In genomic region chr9:76571288-76572204, GRCh38 we compare ENCODE assay signal across 8 cellular contexts.
A peak's percentile ranks its signal among the peaks of the same experiment; 100 is the strongest.
DNase-seq lines count a peak whose midpoint lies in the region; ATAC-seq and TF ChIP-seq lines count a peak whose summit lies in the region.

No MANE protein-coding gene starts in this region.

- H3K9me2 ChIP-seq in PC-3 (replicated peaks; ENCODE audit: low read length) = no peaks in the 10 kb centered on the region

- BruUV-seq in PC-3 (replicated peaks; lab: Mats Ljungman, UMichigan) = no TSS peak

- H3K27ac Mint-ChIP-seq in CD4-positive, CD25-positive, alpha-beta regulatory T cell = no peak overlapping the region

- no peaks in the 10 kb centered on the region for H3K36me3 ChIP-seq in CD4-positive, CD25-positive, alpha-beta regulatory T cell (ENCODE audit: control insufficient read depth, insufficient read depth, low read length)
- no peaks in the 10 kb centered on the region for H3K36me3 ChIP-seq in PC-3 (ENCODE audit: low read depth, low read length)

- in situ Hi-C loops in astrocyte of the spinal cord (cut with HindIII; ENCODE audit: low sequenced_read_pairs) = no loop called here

- peak in 1 of 3 donors; percentile 16 for DNase-seq in CD4-positive, CD25-positive, alpha-beta regulatory T cell
- DNase-seq in astrocyte of the spinal cord (ENCODE audit: low read depth, low spot score) = no peak
- DNase-seq in lung microvascular endothelial cell (ENCODE audit: low read depth in 2 of 2) = peak; percentile 11 to 20
- no peak for DNase-seq in NCI-H187 (lab: John Stamatoyannopoulos, UW)
- no peak for DNase-seq in inferior parietal cortex (ENCODE audit: extremely low spot score)
- no peak for DNase-seq in PC-3

- H3K4me3 ChIP-seq in CD4-positive, CD25-positive, alpha-beta regulatory T cell (ENCODE audit: low read depth, low read length) = peak overlapping the region; percentile 42
- H3K4me3 ChIP-seq in astrocyte of the spinal cord (ENCODE audit: low read depth, low read length) (peak overlapping the region; percentile 33), PC-3 (ENCODE audit: low read length) (no peak overlapping the region)

- no peak overlapping the region for H3K27ac ChIP-seq in CD4-positive, CD25-positive, alpha-beta regulatory T cell (ENCODE audit: insufficient read depth, low read length, poor library complexity, severe bottlenecking)
- H3K27ac ChIP-seq in PC-3 (ENCODE audit: low read length) = no peak overlapping the region

- peak overlapping the region in 3 of 4 donors; percentile 48 to 66 (median 62) for H3K4me3 Mint-ChIP-seq in CD4-positive, CD25-positive, alpha-beta regulatory T cell

- H3K79me2 ChIP-seq in PC-3 (ENCODE audit: low read length) = no peaks in the 10 kb centered on the region

- H3K36me3 Mint-ChIP-seq in CD4-positive, CD25-positive, alpha-beta regulatory T cell = peaks cover 3% of the 10 kb centered on the region

- peaks cover 31% of the 10 kb centered on the region for H3K27me3 Mint-ChIP-seq in CD4-positive, CD25-positive, alpha-beta regulatory T cell

- POLR2A ChIA-PET in PC-3 (lab: Charles Lee; ENCODE audit: unreplicated experiment) = no interaction called here

- CTCF ChIA-PET in PC-3 (lab: Charles Lee) = no interaction called here

- peaks cover 3% of the 10 kb centered on the region for H3K27me3 ChIP-seq in CD4-positive, CD25-positive, alpha-beta regulatory T cell (ENCODE audit: control insufficient read depth, insufficient read depth, low read length)
- peaks cover 15% of the 10 kb centered on the region; the same call in 1 of the 2 replicates for H3K27me3 ChIP-seq in PC-3 (ENCODE audit: low read length)

- H4K20me1 ChIP-seq in PC-3 (ENCODE audit: low read length) = no peaks in the 10 kb centered on the region

- no peak overlapping the region for H2AFZ ChIP-seq in PC-3 (ENCODE audit: low read length)

- peaks cover 10% of the 10 kb centered on the region for H3K4me1 ChIP-seq in CD4-positive, CD25-positive, alpha-beta regulatory T cell (ENCODE audit: control insufficient read depth, insufficient read depth, low read length, poor library complexity, severe bottlenecking)
- H3K4me1 ChIP-seq in PC-3 (ENCODE audit: insufficient read depth, low read length) = no peaks in the 10 kb centered on the region

- TF ChIP-seq CTCF in astrocyte of the spinal cord (IDR thresholded peaks at IDR 0.05; ENCODE audit: low read depth, low read length) = no peak
- no peak for TF ChIP-seq CTCF in PC-3 (conservative IDR thresholded peaks at IDR 0.05; ENCODE audit: low read depth, low read length)

- no peak overlapping the region for H3K4me2 ChIP-seq in PC-3 (ENCODE audit: low read length)

- H3K4me1 Mint-ChIP-seq in CD4-positive, CD25-positive, alpha-beta regulatory T cell = peaks cover 4 to 11% (median 7%) of the 10 kb centered on the region in 4 donors

- H3K9me3 ChIP-seq in CD4-positive, CD25-positive, alpha-beta regulatory T cell (ENCODE audit: control insufficient read depth in 2 of 2, low read length in 2 of 2) = peaks cover 4 to 5% of the 10 kb centered on the region in 2 experiments
- no peaks in the 10 kb centered on the region for H3K9me3 ChIP-seq in PC-3 (ENCODE audit: low read length)

- intact Hi-C loops in PC-3 (cut with micrococcal nuclease) = no loop called here

- no peak for ATAC-seq in CD4-positive, CD25-positive, alpha-beta regulatory T cell (ENCODE audit: low read depth in 2 of 2)
- ATAC-seq in GM19467 (IDR thresholded peaks at IDR 0.05; ENCODE audit: unreplicated experiment) = peak; percentile 83
- peak; percentile 79 for ATAC-seq in HG03558 (IDR thresholded peaks at IDR 0.05; ENCODE audit: extremely low read depth, unreplicated experiment)
- no peak for ATAC-seq in PC-3

- H3K9ac ChIP-seq in PC-3 (ENCODE audit: low read length) = no peak overlapping the region

- H3K9me3 Mint-ChIP-seq in CD4-positive, CD25-positive, alpha-beta regulatory T cell = peaks cover 0 to 12% (median 7%) of the 10 kb centered on the region in 7 donors

- no peaks in the 10 kb centered on the region for H3F3A ChIP-seq in PC-3 (ENCODE audit: low read length, unreplicated experiment)

Comparison
In these comparisons a context has a peak if more than half of its experiments do, and no peak if none do; other contexts are left out.
1. ATAC-seq: peak in GM19467 (single experiment) and HG03558 (single experiment); none in CD4-positive, CD25-positive, alpha-beta regulatory T cell (0 of 2) and PC-3 (single experiment).
2. DNase-seq: peak in lung microvascular endothelial cell (2 of 2); none in astrocyte of the spinal cord (single experiment), NCI-H187 (0 of 2), inferior parietal cortex (single experiment) and PC-3 (single experiment).